ENCODE assay signal across 9 cellular contexts in genomic region chr3:187739561-187740445, GRCh38. TPM values are rescaled to one million over a fixed set of nuclear protein-coding genes. Genes with fewer than 3 reads are reported as not detected.
DNase-seq lines count a peak whose midpoint lies in the region; ATAC-seq, FAIRE-seq and TF ChIP-seq lines count a peak whose summit lies in the region.
"Had no signal": no experiment of that assay in that cellular context is flagged by ENCODE, and none has a peak within 500 bp of the region (broad histone marks: within the 10 kb centered on the region; RNA-seq: fewer than 3 reads in every experiment).

No MANE protein-coding gene starts in this region.

- DNase-seq in CD8-positive, alpha-beta T cell, result peak; percentile 53 to 89 (median 73)
- DNase-seq in NCI-H1694 (lab: John Stamatoyannopoulos, UW), result peak; percentile 36
- DNase-seq in activated CD4-positive, CD25-positive, alpha-beta regulatory T cell treated with anti-CD3 and anti-CD28 coated beads, Interleukin-2, amount 50 U/mL, for 16 hours (ENCODE audit: low read depth, low spot score), result peak; percentile 62
- peak; percentile 65 for DNase-seq in cerebellar cortex (ENCODE audit: low spot score)
- no peak for DNase-seq in keratinocyte (ENCODE audit: low read depth, low spot score)
- peak; percentile 96 for DNase-seq in spleen

- H3K9me3 ChIP-seq in CD8-positive, alpha-beta T cell (ENCODE audit: low read length), result no peaks in the 10 kb centered on the region
- H3K9me3 ChIP-seq in keratinocyte (ENCODE audit: control insufficient read depth, low read depth, low read length) (no peaks in the 10 kb centered on the region), spleen (no peaks in the 10 kb centered on the region)

- peak overlapping the region; percentile 93 for H2AFZ ChIP-seq in keratinocyte (ENCODE audit: control insufficient read depth, low read length)

- H3K4me1 Mint-ChIP-seq in CD8-positive, alpha-beta T cell (ENCODE audit: low read depth), result peaks cover 54% of the 10 kb centered on the region

- intact Hi-C loops in CD8-positive, alpha-beta T cell (cut with DNase I, micrococcal nuclease), result loop anchor here (1.0 to 10.0 kb wide), 18 partner anchors 237 to 1585 kb away; no protein-coding TSS in a partner anchor
- intact Hi-C loops in spleen (cut with DNase I; ENCODE audit: low total_unique reads), result loop anchor here (2.0 to 10.0 kb wide), 4 partner anchors 415 to 1495 kb away; partner anchors contain the start of gene LPP

- peak overlapping the region; percentile 94 for H3K4me3 ChIP-seq in CD8-positive, alpha-beta T cell (ENCODE audit: low read depth, low read length)
- H3K4me3 ChIP-seq in keratinocyte (ENCODE audit: control insufficient read depth in 2 of 3, extremely low read depth in 1 of 3, insufficient read depth in 2 of 3, low read depth in 1 of 3, low read length in 3 of 3), result peak overlapping the region; percentile 8 to 100 (median 81)
- H3K4me3 ChIP-seq in spleen, result peak overlapping the region; percentile 51 to 84 (median 64)

- no peaks in the 10 kb centered on the region for H3K9me1 ChIP-seq in keratinocyte (ENCODE audit: control insufficient read depth, extremely low read depth, insufficient read depth, low read length)

- H3K27me3 ChIP-seq in CD8-positive, alpha-beta T cell (ENCODE audit: insufficient read depth, low read length), result no peaks in the 10 kb centered on the region
- H3K27me3 ChIP-seq in keratinocyte (ENCODE audit: control insufficient read depth, extremely low read depth, insufficient read depth, low read length), result no peaks in the 10 kb centered on the region
- H3K27me3 ChIP-seq in spleen (replicated peaks in 1 of 7), result no peaks in the 10 kb centered on the region

- peak overlapping the region; percentile 81 for H3K9ac ChIP-seq in keratinocyte (ENCODE audit: control insufficient read depth, extremely low read depth, insufficient read depth, low read length)

- H3K9me3 Mint-ChIP-seq in CD8-positive, alpha-beta T cell, result no peaks in the 10 kb centered on the region

- TF ChIP-seq CTCF in CD8-positive, alpha-beta T cell (IDR thresholded peaks at IDR 0.05), result peak; percentile 90
- TF ChIP-seq CTCF in keratinocyte (optimal IDR thresholded peaks at IDR 0.05 in 1 of 3, IDR thresholded peaks at IDR 0.05 in 1 of 3, conservative IDR thresholded peaks at IDR 0.05 in 1 of 3; ENCODE audit: extremely low read depth in 1 of 3, insufficient read depth in 2 of 3, low read length in 3 of 3) (peak; percentile 89 to 96 (median 93)), spleen (IDR thresholded peaks at IDR 0.05 in 8 of 11, conservative IDR thresholded peaks at IDR 0.05 in 3 of 11) (peak; percentile 95 to 99 (median 97))

- H3K27me3 Mint-ChIP-seq in CD8-positive, alpha-beta T cell (ENCODE audit: low read depth), result no peaks in the 10 kb centered on the region

- H3K4me3 Mint-ChIP-seq in CD8-positive, alpha-beta T cell, result peak overlapping the region; percentile 94

- H3K4me2 ChIP-seq in keratinocyte (ENCODE audit: control insufficient read depth, extremely low read depth, insufficient read depth, low read depth, low read length), result peak overlapping the region; percentile 95

- FAIRE-seq in keratinocyte (lab: Jason Lieb, UNC), result no peak
- FAIRE-seq: colon had no signal

- TF ChIP-seq POLR2A in spleen (IDR thresholded peaks at IDR 0.05), result no peak

- ATAC-seq in CD8-positive, alpha-beta T cell, result peak; percentile 48
- ATAC-seq in GM21526 (IDR thresholded peaks at IDR 0.05; ENCODE audit: low FRiP score, unreplicated experiment) (peak; percentile 50), HG03095 (IDR thresholded peaks at IDR 0.05; ENCODE audit: unreplicated experiment) (no peak)

- CTCF ChIA-PET in CD8-positive, alpha-beta T cell (lab: Charles Lee), result interaction anchor here (0.6 to 10.2 kb wide), 114 partner anchors 9 to 1446 kb away, joined by 3 to 425 read pairs (median 4); partner anchors contain the start of gene LPP

- H3K36me3 Mint-ChIP-seq in CD8-positive, alpha-beta T cell, result peaks cover 18% of the 10 kb centered on the region

- peak overlapping the region; percentile 44 for H3K27ac ChIP-seq in CD8-positive, alpha-beta T cell (ENCODE audit: low read depth, low read length)
- H3K27ac ChIP-seq in keratinocyte (ENCODE audit: control insufficient read depth, insufficient read depth, low read length) (peak overlapping the region; percentile 89), spleen (peak overlapping the region; percentile 83 to 99 (median 99))

- WGBS in spleen, 5 donors, result 1 to 2% (median 1%) methylated on average over 35 to 58 of the region's 58 CpGs

- H3K4me1 ChIP-seq in CD8-positive, alpha-beta T cell (ENCODE audit: insufficient read depth, low read length), result peaks cover 15% of the 10 kb centered on the region
- H3K4me1 ChIP-seq in keratinocyte (ENCODE audit: control insufficient read depth, extremely low read depth, insufficient read depth, low read length), result peaks cover 62% of the 10 kb centered on the region
- peaks cover 12 to 88% (median 62%) of the 10 kb centered on the region in 6 donors for H3K4me1 ChIP-seq in spleen

- no peaks in the 10 kb centered on the region for H4K20me1 ChIP-seq in keratinocyte (ENCODE audit: control insufficient read depth, extremely low read depth, insufficient read depth, low read length)

- H3K36me3 ChIP-seq in CD8-positive, alpha-beta T cell (ENCODE audit: insufficient read depth, low read length), result no peaks in the 10 kb centered on the region
- H3K36me3 ChIP-seq in keratinocyte (ENCODE audit: control insufficient read depth in 2 of 2, extremely low read depth in 1 of 2, insufficient read depth in 2 of 2, low read length in 2 of 2) (no peaks in the 10 kb centered on the region), spleen (peaks cover 0 to 11% (median 0%) of the 10 kb centered on the region in 6 donors)

- peak overlapping the region; percentile 100 for H3K27ac Mint-ChIP-seq in CD8-positive, alpha-beta T cell

- H3K79me2 ChIP-seq in keratinocyte (ENCODE audit: control insufficient read depth, insufficient read depth, low read length), result peaks cover 41% of the 10 kb centered on the region

- dilution Hi-C loops in keratinocyte (cut with MboI; ENCODE audit: extremely low pct_ligation_motif_present, low sequenced_read_pairs), result loop anchor here (25.0 kb wide), 1 partner anchor 1197 kb away; no protein-coding TSS in a partner anchor

- POLR2A ChIA-PET in CD8-positive, alpha-beta T cell (lab: Charles Lee), result interaction anchor here (0.6 to 4.4 kb wide), 14 partner anchors 444 to 1409 kb away, joined by 3 to 30 read pairs (median 5); no protein-coding TSS in a partner anchor

RNA-seq across cellular contexts. Expression of gene BCL6, which starts 5.5 kb away (rescaled TPM):
- total RNA-seq in CD8-positive, alpha-beta T cell, result 10 to 100 TPM; 89.2 to 93.1 TPM
- polyA plus RNA-seq in keratinocyte, result 4.1 to 7.8 TPM (median 7.7 TPM) in 3 replicates
- 17.9 TPM for polyA plus RNA-seq in keratinocyte (2011; ENCODE audit: low read depth)
- polyA plus RNA-seq in keratinocyte (2011; cell fraction: cytosol; rRNA removed), result 3.7 TPM in 2 replicates
- 17.1 and 23.6 TPM in 2 replicates for polyA plus RNA-seq in keratinocyte (2011; cell fraction: nucleus; rRNA removed)
- polyA plus RNA-seq in keratinocyte (2012; ENCODE audit: low replicate concordance), result 10.9 and 81.2 TPM in 2 replicates
- polyA minus RNA-seq in keratinocyte, result 9.3 to 25.2 TPM (median 9.4 TPM) in 3 replicates
- polyA minus RNA-seq in keratinocyte (2011; cell fraction: cytosol; rRNA and poly(A)+ RNA removed), result 5.9 TPM
- 13.9 and 17.6 TPM in 2 replicates for polyA minus RNA-seq in keratinocyte (2011; cell fraction: nucleus; rRNA and poly(A)+ RNA removed)
- total RNA-seq in spleen, result 100 to 1,000 TPM in 6 of 7 donors, 10 to 100 TPM in 1; 84.4 to 444 (median 168) TPM
- polyA plus RNA-seq in spleen, result 10 to 100 TPM in 2 of 3 donors, 1 to 10 TPM in 1; 9.5 to 13.9 (median 12.0) TPM

RNA-seq across cellular contexts. Expression of gene RTP2, which starts 37.4 kb away (rescaled TPM):
- not detected for total RNA-seq in CD8-positive, alpha-beta T cell
- polyA plus RNA-seq in keratinocyte, result not detected in 3 replicates
- not detected for polyA plus RNA-seq in keratinocyte (2011; ENCODE audit: low read depth)
- not detected in 2 replicates for polyA plus RNA-seq in keratinocyte (2011; cell fraction: cytosol; rRNA removed)
- polyA plus RNA-seq in keratinocyte (2011; cell fraction: nucleus; rRNA removed), result not detected in 2 replicates
- polyA plus RNA-seq in keratinocyte (2012; ENCODE audit: low replicate concordance), result not detected in 2 replicates
- not detected in 3 replicates for polyA minus RNA-seq in keratinocyte
- not detected for polyA minus RNA-seq in keratinocyte (2011; cell fraction: cytosol; rRNA and poly(A)+ RNA removed)
- polyA minus RNA-seq in keratinocyte (2011; cell fraction: nucleus; rRNA and poly(A)+ RNA removed), result not detected in 2 replicates
- not detected for total RNA-seq in spleen
- not detected for polyA plus RNA-seq in spleen

Comparison
In these comparisons a context has a peak if more than half of its experiments do, and no peak if none do; other contexts are left out.
1. H3K27ac ChIP-seq: peak in every context shown above with its lines; median percentile 99 in spleen; 89 in keratinocyte; 44 in CD8-positive, alpha-beta T cell.